8 cellular contexts compared by ENCODE assay signal in genomic region chr3:124281453-124282316, GRCh38.
DNase-seq lines count a peak whose midpoint lies in the region; ATAC-seq and TF ChIP-seq lines count a peak whose summit lies in the region.

No MANE protein-coding gene starts in this region.

- intact Hi-C loops in left colon (cut with DNase I, micrococcal nuclease) (loop anchor here in 1 of 2 donors (10.0 kb wide), 1 partner anchor 267 kb away; no protein-coding TSS in a partner anchor), ovary (cut with DNase I) (no loop called here)

- H3K27me3 ChIP-seq in GM06990 (replicated peaks; ENCODE audit: control insufficient read depth, insufficient read depth, low read length), result peaks cover 2% of the 10 kb centered on the region
- H3K27me3 ChIP-seq in ovary, result no peaks in the 10 kb centered on the region

- H3K4me1 ChIP-seq in ovary (ENCODE audit: insufficient read depth), result peaks cover 7% of the 10 kb centered on the region

- H3K9me3 ChIP-seq in ovary, result no peaks in the 10 kb centered on the region

- no peak for TF ChIP-seq EP300 in ovary (IDR thresholded peaks at IDR 0.05)

- H3K36me3 ChIP-seq in GM06990 (ENCODE audit: control insufficient read depth, insufficient read depth, low read length) (no peaks in the 10 kb centered on the region), ovary (no peaks in the 10 kb centered on the region)

- WGBS in ovary, 3 donors, result 66 to 75% (median 69%) methylated on average over 6 of the region's 6 CpGs

- TF ChIP-seq CTCF in GM06990 (IDR thresholded peaks at IDR 0.05; ENCODE audit: insufficient read depth, low read length, poor library complexity, severe bottlenecking), result peak; percentile 55
- peak; percentile 67 for TF ChIP-seq CTCF in astrocyte of the spinal cord (IDR thresholded peaks at IDR 0.05; ENCODE audit: low read depth, low read length)
- peak in 1 of 3 donors; percentile 19 for TF ChIP-seq CTCF in ovary (IDR thresholded peaks at IDR 0.05)

- no peak overlapping the region for H3K27ac ChIP-seq in ovary

- in situ Hi-C loops in astrocyte of the spinal cord (cut with HindIII; ENCODE audit: low sequenced_read_pairs), result no loop called here

- peak; percentile 79 for ATAC-seq in left colon
- no peak for ATAC-seq in HG03460 (IDR thresholded peaks at IDR 0.05; ENCODE audit: unreplicated experiment)

- DNase-seq in GM06990 (ENCODE audit: extremely low read depth, insufficient read length), result no peak
- DNase-seq in NAMALWA (ENCODE audit: low spot score), result peak; percentile 25
- peak; percentile 43 for DNase-seq in astrocyte of the spinal cord (ENCODE audit: low read depth, low spot score)
- peak in 1 of 2 donors; percentile 25 for DNase-seq in left colon
- DNase-seq in activated CD8-positive, alpha-beta memory T cell treated with anti-CD3 and anti-CD28 coated beads, Interleukin-2, amount 50 U/mL, for 48 hours, result no peak
- DNase-seq in ovary, result no peak
- no peak for DNase-seq in activated CD4-positive, alpha-beta T cell treated with anti-CD3 and anti-CD28 coated beads, Interleukin-2, amount 50 U/mL, for 48 hours

- no peak for TF ChIP-seq POLR2A in ovary (IDR thresholded peaks at IDR 0.05)

- H3K4me3 ChIP-seq in GM06990 (replicated peaks; ENCODE audit: low read depth, low read length) (no peak overlapping the region), astrocyte of the spinal cord (ENCODE audit: low read depth, low read length) (no peak overlapping the region), ovary (no peak overlapping the region)

Comparison
In these comparisons a context has a peak if more than half of its experiments do, and no peak if none do; other contexts are left out.
1. DNase-seq: peak in NAMALWA (single experiment) and astrocyte of the spinal cord (single experiment); none in GM06990 (single experiment), activated CD8-positive, alpha-beta memory T cell treated with anti-CD3 and anti-CD28 coated beads, Interleukin-2, amount 50 U/mL, for 48 hours (single experiment), ovary (0 of 5) and activated CD4-positive, alpha-beta T cell treated with anti-CD3 and anti-CD28 coated beads, Interleukin-2, amount 50 U/mL, for 48 hours (0 of 2).